Comparison of ENCODE assay signal across 16 cellular contexts in genomic region chr6:133254552-133255228, GRCh38. TPM values are rescaled to one million over a fixed set of nuclear protein-coding genes. Genes with fewer than 3 reads are reported as not detected.
A peak's percentile ranks its signal among the peaks of the same experiment; 100 is the strongest.
DNase-seq lines count a peak whose midpoint lies in the region; ATAC-seq and TF ChIP-seq lines count a peak whose summit lies in the region.
"Had no signal": no experiment of that assay in that cellular context is flagged by ENCODE, and none has a peak within 500 bp of the region (broad histone marks: within the 10 kb centered on the region; RNA-seq: fewer than 3 reads in every experiment).

No MANE protein-coding gene starts in this region.

- POLR2A ChIA-PET in SK-N-SH (lab: Yijun Ruan, JAX): no interaction called here

- peaks cover 9% of the 10 kb centered on the region for H3K4me1 Mint-ChIP-seq in stimulated activated memory B cell treated with anti-CD40 and anti-IgM and Interleukin-4, amounts not matched to agents 10 μg/mL and 1 μg/mL and 100 μg/mL, for 72 hours
- H3K4me1 Mint-ChIP-seq: memory B cell had no signal

- peak; percentile 55 for ATAC-seq in SK-N-SH treated with all-trans-retinoic acid at 6 μM for 48 hours
- ATAC-seq in stimulated activated memory B cell treated with anti-CD40 and anti-IgM and Interleukin-4, amounts not matched to agents 10 μg/mL and 1 μg/mL and 100 μg/mL, for 72 hours: peak; percentile 64
- no peak for ATAC-seq in left colon
- no peak for ATAC-seq in GM18511 (IDR thresholded peaks at IDR 0.05; ENCODE audit: unreplicated experiment)
- ATAC-seq: activated T-cell treated with anti-CD3 and anti-CD28 coated beads, Interleukin-2, amount 50 U/mL, for 72 hours had no signal

- no peak for TF ChIP-seq RAD21 in SK-N-SH (IDR thresholded peaks at IDR 0.05; ENCODE audit: low read length)

- H4K20me1 ChIP-seq in SK-N-SH (ENCODE audit: insufficient read depth): no peaks in the 10 kb centered on the region

- no peaks in the 10 kb centered on the region for H3K9me2 ChIP-seq in SK-N-SH

- H3K9ac ChIP-seq in SK-N-SH: no peak overlapping the region

- H3K4me3 ChIP-seq in SK-N-SH (ENCODE audit: low read depth in 2 of 2, low read length in 1 of 2): no peak overlapping the region
- H3K4me3 ChIP-seq in coronary artery: no peak overlapping the region
- H3K4me3 ChIP-seq: ovary had no signal

- H3K36me3 ChIP-seq in SK-N-SH (replicated peaks in 1 of 2; ENCODE audit: control insufficient read depth in 1 of 2, insufficient read depth in 2 of 2, low read length in 1 of 2): no peaks in the 10 kb centered on the region
- H3K36me3 ChIP-seq: ovary had no signal

- no peak for TF ChIP-seq CTCF in SK-N-SH (IDR thresholded peaks at IDR 0.05)
- TF ChIP-seq CTCF in coronary artery (IDR thresholded peaks at IDR 0.05): no peak

- no peak overlapping the region for H3K4me3 Mint-ChIP-seq in stimulated activated memory B cell treated with anti-CD40 and anti-IgM and Interleukin-4, amounts not matched to agents 10 μg/mL and 1 μg/mL and 100 μg/mL, for 72 hours
- H3K4me3 Mint-ChIP-seq: activated T-cell treated with anti-CD3 and anti-CD28 coated beads, Interleukin-2, amount 50 U/mL, for 72 hours; memory B cell had no signal

- no peaks in the 10 kb centered on the region for H3F3A ChIP-seq in SK-N-SH (replicated peaks; ENCODE audit: insufficient read depth)

- H3K27me3 Mint-ChIP-seq in stimulated activated memory B cell treated with anti-CD40 and anti-IgM and Interleukin-4, amounts not matched to agents 10 μg/mL and 1 μg/mL and 100 μg/mL, for 72 hours: peaks cover 7% of the 10 kb centered on the region

- H3K27ac Mint-ChIP-seq in stimulated activated memory B cell treated with anti-CD40 and anti-IgM and Interleukin-4, amounts not matched to agents 10 μg/mL and 1 μg/mL and 100 μg/mL, for 72 hours: peak overlapping the region; percentile 35
- H3K27ac Mint-ChIP-seq: activated T-cell treated with anti-CD3 and anti-CD28 coated beads, Interleukin-2, amount 50 U/mL, for 72 hours; memory B cell had no signal

- H3K4me1 ChIP-seq in SK-N-SH (ENCODE audit: control insufficient read depth in 1 of 2, insufficient read depth in 2 of 2, low read depth in 1 of 2, low read length in 1 of 2): no peaks in the 10 kb centered on the region

- H3K27ac ChIP-seq in SK-N-SH (ENCODE audit: low read depth in 2 of 2, low read length in 1 of 2): no peak overlapping the region
- H3K27ac ChIP-seq in coronary artery: no peak overlapping the region
- H3K27ac ChIP-seq: ovary had no signal

- TF ChIP-seq EP300 in SK-N-SH (IDR thresholded peaks at IDR 0.05; ENCODE audit: borderline replicate concordance in 1 of 2, low read depth in 1 of 2, low read length in 1 of 2): no peak

- H3K4me2 ChIP-seq in SK-N-SH: no peak overlapping the region

- intact Hi-C loops in left colon (cut with DNase I, micrococcal nuclease): no loop called here

- no peaks in the 10 kb centered on the region for H3K9me3 ChIP-seq in SK-N-SH
- H3K9me3 ChIP-seq: ovary had no signal

- no peaks in the 10 kb centered on the region for H3K79me2 ChIP-seq in SK-N-SH (ENCODE audit: insufficient read depth)

- no peak overlapping the region for H2AFZ ChIP-seq in SK-N-SH (ENCODE audit: low read depth)

- no peaks in the 10 kb centered on the region for H3K36me3 Mint-ChIP-seq in stimulated activated memory B cell treated with anti-CD40 and anti-IgM and Interleukin-4, amounts not matched to agents 10 μg/mL and 1 μg/mL and 100 μg/mL, for 72 hours
- H3K36me3 Mint-ChIP-seq: memory B cell had no signal

- CTCF ChIA-PET in SK-N-SH (lab: Yijun Ruan, JAX): interaction anchor here (0.6 kb wide), 1 partner anchor 724 kb away, joined by 4 read pairs; no protein-coding TSS in a partner anchor

- DNase-seq in SK-N-SH (no peak), NCI-H226 (peak; percentile 6), dedifferentiated amniotic fluid mesenchymal stem cell (ENCODE audit: extremely low spot score) (peak; percentile 70), coronary artery (ENCODE audit: low spot score) (no peak), left colon (no peak)
- DNase-seq: activated CD4-positive, alpha-beta T cell treated with anti-CD3 and anti-CD28 coated beads for 1 hour; activated T-cell treated with anti-CD3 and anti-CD28 coated beads, Interleukin-2, amount 50 U/mL, for 72 hours; caudate nucleus; DND-41; NCI-H1417; NCI-H526; ovary had no signal

- 19% methylated on average over 3 of the region's 3 CpGs for WGBS in SK-N-SH (ENCODE audit: low lambda C conversion rate)

- H3K9me3 Mint-ChIP-seq in stimulated activated memory B cell treated with anti-CD40 and anti-IgM and Interleukin-4, amounts not matched to agents 10 μg/mL and 1 μg/mL and 100 μg/mL, for 72 hours: no peaks in the 10 kb centered on the region
- H3K9me3 Mint-ChIP-seq: memory B cell had no signal

- H3K27me3 ChIP-seq in SK-N-SH (ENCODE audit: insufficient read depth): no peaks in the 10 kb centered on the region
- H3K27me3 ChIP-seq: ovary had no signal

TF ChIP-seq in SK-N-SH treated with all-trans-retinoic acid at 6 μM for 48 hours, 23 proteins besides CTCF, POLR2A, EP300 and RAD21 (continues in another document):
- no peak for TF ChIP-seq GLIS3 (CRISPR knock-in tag; IDR thresholded peaks at IDR 0.05)
- no peak for TF ChIP-seq ESRRG (CRISPR knock-in tag; IDR thresholded peaks at IDR 0.05)
- no peak for TF ChIP-seq ZNF565 (CRISPR knock-in tag; conservative IDR thresholded peaks at IDR 0.05; ENCODE audit: low read depth)
- TF ChIP-seq, protein P1, sequence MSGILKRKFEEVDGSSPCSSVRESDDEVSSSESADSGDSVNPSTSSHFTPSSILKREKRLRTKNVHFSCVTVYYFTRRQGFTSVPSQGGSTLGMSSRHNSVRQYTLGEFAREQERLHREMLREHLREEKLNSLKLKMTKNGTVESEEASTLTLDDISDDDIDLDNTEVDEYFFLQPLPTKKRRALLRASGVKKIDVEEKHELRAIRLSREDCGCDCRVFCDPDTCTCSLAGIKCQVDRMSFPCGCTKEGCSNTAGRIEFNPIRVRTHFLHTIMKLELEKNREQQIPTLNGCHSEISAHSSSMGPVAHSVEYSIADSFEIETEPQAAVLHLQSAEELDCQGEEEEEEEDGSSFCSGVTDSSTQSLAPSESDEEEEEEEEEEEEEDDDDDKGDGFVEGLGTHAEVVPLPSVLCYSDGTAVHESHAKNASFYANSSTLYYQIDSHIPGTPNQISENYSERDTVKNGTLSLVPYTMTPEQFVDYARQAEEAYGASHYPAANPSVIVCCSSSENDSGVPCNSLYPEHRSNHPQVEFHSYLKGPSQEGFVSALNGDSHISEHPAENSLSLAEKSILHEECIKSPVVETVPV (CRISPR knock-in tag; IDR thresholded peaks at IDR 0.05): no peak
- no peak for TF ChIP-seq OSR1 (CRISPR knock-in tag; IDR thresholded peaks at IDR 0.05)
- no peak for TF ChIP-seq CSDC2 (CRISPR knock-in tag; IDR thresholded peaks at IDR 0.05)
- no peak for TF ChIP-seq TCF4 (CRISPR knock-in tag; IDR thresholded peaks at IDR 0.05; ENCODE audit: borderline replicate concordance)
- TF ChIP-seq CREB5 (CRISPR knock-in tag; IDR thresholded peaks at IDR 0.05; ENCODE audit: low read depth): no peak
- no peak for TF ChIP-seq ARNTL (CRISPR knock-in tag; IDR thresholded peaks at IDR 0.05; ENCODE audit: borderline replicate concordance, low read depth)

TF ChIP-seq in SK-N-SH, 30 proteins besides CTCF, POLR2A, EP300 and RAD21 (continues in another document):
- TF ChIP-seq, protein P2, sequence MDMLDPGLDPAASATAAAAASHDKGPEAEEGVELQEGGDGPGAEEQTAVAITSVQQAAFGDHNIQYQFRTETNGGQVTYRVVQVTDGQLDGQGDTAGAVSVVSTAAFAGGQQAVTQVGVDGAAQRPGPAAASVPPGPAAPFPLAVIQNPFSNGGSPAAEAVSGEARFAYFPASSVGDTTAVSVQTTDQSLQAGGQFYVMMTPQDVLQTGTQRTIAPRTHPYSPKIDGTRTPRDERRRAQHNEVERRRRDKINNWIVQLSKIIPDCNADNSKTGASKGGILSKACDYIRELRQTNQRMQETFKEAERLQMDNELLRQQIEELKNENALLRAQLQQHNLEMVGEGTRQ (IDR thresholded peaks at IDR 0.05; ENCODE audit: borderline replicate concordance, low read depth, low read length): no peak
- TF ChIP-seq FOXM1 (IDR thresholded peaks at IDR 0.05; ENCODE audit: low read depth) (no peak), FOXJ3 (CRISPR knock-in tag; IDR thresholded peaks at IDR 0.05) (no peak), CHD2 (IDR thresholded peaks at IDR 0.05; ENCODE audit: low read length, partially characterized antibody) (no peak), RXRA (IDR thresholded peaks at IDR 0.05; ENCODE audit: borderline replicate concordance, low read depth) (no peak), TEAD4 (IDR thresholded peaks at IDR 0.05; ENCODE audit: borderline replicate concordance, insufficient read depth) (no peak), FOSL2 (IDR thresholded peaks at IDR 0.05; ENCODE audit: borderline replicate concordance, low read depth) (no peak), SIN3A (IDR thresholded peaks at IDR 0.05; ENCODE audit: borderline replicate concordance, low read depth, low read length) (no peak), RCOR1 (IDR thresholded peaks at IDR 0.05; ENCODE audit: low read length) (no peak)
- TF ChIP-seq, protein P3, sequence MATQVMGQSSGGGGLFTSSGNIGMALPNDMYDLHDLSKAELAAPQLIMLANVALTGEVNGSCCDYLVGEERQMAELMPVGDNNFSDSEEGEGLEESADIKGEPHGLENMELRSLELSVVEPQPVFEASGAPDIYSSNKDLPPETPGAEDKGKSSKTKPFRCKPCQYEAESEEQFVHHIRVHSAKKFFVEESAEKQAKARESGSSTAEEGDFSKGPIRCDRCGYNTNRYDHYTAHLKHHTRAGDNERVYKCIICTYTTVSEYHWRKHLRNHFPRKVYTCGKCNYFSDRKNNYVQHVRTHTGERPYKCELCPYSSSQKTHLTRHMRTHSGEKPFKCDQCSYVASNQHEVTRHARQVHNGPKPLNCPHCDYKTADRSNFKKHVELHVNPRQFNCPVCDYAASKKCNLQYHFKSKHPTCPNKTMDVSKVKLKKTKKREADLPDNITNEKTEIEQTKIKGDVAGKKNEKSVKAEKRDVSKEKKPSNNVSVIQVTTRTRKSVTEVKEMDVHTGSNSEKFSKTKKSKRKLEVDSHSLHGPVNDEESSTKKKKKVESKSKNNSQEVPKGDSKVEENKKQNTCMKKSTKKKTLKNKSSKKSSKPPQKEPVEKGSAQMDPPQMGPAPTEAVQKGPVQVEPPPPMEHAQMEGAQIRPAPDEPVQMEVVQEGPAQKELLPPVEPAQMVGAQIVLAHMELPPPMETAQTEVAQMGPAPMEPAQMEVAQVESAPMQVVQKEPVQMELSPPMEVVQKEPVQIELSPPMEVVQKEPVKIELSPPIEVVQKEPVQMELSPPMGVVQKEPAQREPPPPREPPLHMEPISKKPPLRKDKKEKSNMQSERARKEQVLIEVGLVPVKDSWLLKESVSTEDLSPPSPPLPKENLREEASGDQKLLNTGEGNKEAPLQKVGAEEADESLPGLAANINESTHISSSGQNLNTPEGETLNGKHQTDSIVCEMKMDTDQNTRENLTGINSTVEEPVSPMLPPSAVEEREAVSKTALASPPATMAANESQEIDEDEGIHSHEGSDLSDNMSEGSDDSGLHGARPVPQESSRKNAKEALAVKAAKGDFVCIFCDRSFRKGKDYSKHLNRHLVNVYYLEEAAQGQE (IDR thresholded peaks at IDR 0.05; ENCODE audit: low read depth, low read length): no peak

RNA-seq across cellular contexts. Expression of gene EYA4, which starts 13.5 kb away (rescaled TPM):
- polyA plus RNA-seq in SK-N-SH (2012; rRNA removed): 0.08 and 0.18 TPM in 2 replicates
- polyA plus RNA-seq in SK-N-SH (2012; cell fraction: cytosol; rRNA removed): 0.04 and 0.10 TPM in 2 replicates
- 0.09 and 0.14 TPM in 2 replicates for polyA plus RNA-seq in SK-N-SH (2012; cell fraction: nucleus; rRNA removed)
- total RNA-seq in left colon: under 1 TPM; 0.06 to 0.56 TPM
- total RNA-seq: activated T-cell treated with anti-CD3 and anti-CD28 coated beads, Interleukin-2, amount 50 U/mL, for 72 hours had no signal

Comparison
In these comparisons a context has a peak if more than half of its experiments do, and no peak if none do; other contexts are left out.
1. ATAC-seq: peak in SK-N-SH treated with all-trans-retinoic acid at 6 μM for 48 hours (single experiment) and stimulated activated memory B cell treated with anti-CD40 and anti-IgM and Interleukin-4, amounts not matched to agents 10 μg/mL and 1 μg/mL and 100 μg/mL, for 72 hours (single experiment); none in left colon (single experiment) and GM18511 (single experiment).
2. DNase-seq: peak in NCI-H226 (single experiment) and dedifferentiated amniotic fluid mesenchymal stem cell (single experiment); none in SK-N-SH (single experiment), coronary artery (single experiment) and left colon (0 of 2).